16 cellular contexts compared by ENCODE assay signal in the genomic region with DNA sequence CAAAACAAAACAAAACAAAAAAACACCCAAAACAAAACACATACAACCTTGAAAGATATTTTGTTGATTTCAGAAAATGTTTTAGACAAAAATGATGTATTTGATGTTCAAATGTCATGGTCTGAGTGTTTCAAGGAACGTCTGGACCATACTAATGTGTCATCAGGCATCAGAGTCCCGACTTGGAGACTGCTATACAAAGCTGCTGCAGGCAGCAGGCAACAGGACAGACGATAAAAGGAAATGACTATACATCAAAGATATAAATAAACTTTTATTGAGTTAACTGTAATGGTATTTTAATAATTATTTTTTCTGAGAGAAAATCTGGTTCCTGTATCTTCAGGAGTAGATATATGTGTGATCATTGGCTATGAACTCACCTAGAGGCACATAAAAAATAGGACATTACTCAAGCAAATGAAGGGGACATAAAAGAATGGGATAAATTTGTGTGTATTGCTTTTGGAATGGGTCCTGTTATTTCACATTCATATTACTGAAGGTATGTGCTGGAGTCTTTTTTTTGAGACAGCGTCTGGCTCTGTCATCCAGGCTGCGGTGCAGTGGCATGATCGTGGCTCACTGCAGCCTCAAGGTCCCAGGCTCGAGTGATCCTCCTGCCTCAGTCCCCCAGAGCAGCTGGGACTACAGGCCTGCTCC.
"Had no signal": no experiment of that assay in that cellular context is flagged by ENCODE, and none has a peak within 500 bp of the region (broad histone marks: within the 10 kb centered on the region; RNA-seq: fewer than 3 reads in every experiment).

No MANE protein-coding gene starts in this region.

- H3K79me2 ChIP-seq: hepatocyte had no signal

- H3K36me3 Mint-ChIP-seq: activated naive CD8-positive, alpha-beta T cell treated with anti-CD3 and anti-CD28 coated beads, Interleukin-2, amount 10 ng/mL, durations not matched to agents 7 days and 5 days had no signal

- DNase-seq: activated CD4-positive, alpha-beta T cell treated with anti-CD3 and anti-CD28 coated beads, Interleukin-2, amount 10 ng/mL, durations not matched to agents 7 days and 5 days; activated CD8-positive, alpha-beta memory T cell treated with anti-CD3 and anti-CD28 coated beads, Interleukin-2, amount 50 U/mL, for 48 hours; activated gamma-delta T cell treated with Interleukin-2 at 50 U/mL for 16 hours; activated naive CD8-positive, alpha-beta T cell treated with anti-CD3 and anti-CD28 coated beads, Interleukin-2, amount 10 ng/mL, durations not matched to agents 7 days and 5 days; activated T-cell treated with anti-CD3 and anti-CD28 coated beads, Interleukin-2, amount 50 U/mL, for 72 hours; dorsolateral prefrontal cortex; endodermal cell; erythroblast; kidney; left lung; naive B cell; pancreas had no signal

- H3K27me3 Mint-ChIP-seq: activated CD4-positive, alpha-beta T cell treated with anti-CD3 and anti-CD28 coated beads, Interleukin-2, amount 10 ng/mL, durations not matched to agents 7 days and 5 days; activated naive CD8-positive, alpha-beta T cell treated with anti-CD3 and anti-CD28 coated beads, Interleukin-2, amount 10 ng/mL, durations not matched to agents 7 days and 5 days; naive B cell had no signal

- H3K4me1 Mint-ChIP-seq: activated CD4-positive, alpha-beta T cell treated with anti-CD3 and anti-CD28 coated beads, Interleukin-2, amount 10 ng/mL, durations not matched to agents 7 days and 5 days; stimulated activated effector memory CD8-positive, alpha-beta T cell treated with anti-CD3 and anti-CD28 coated beads, Interleukin-12 subunit alpha, Interleukin-12 subunit beta, amount 100 ng/mL, for 72 hours had no signal

- H3K4me1 ChIP-seq: left lung, pancreas had no signal

- H3K4me2 ChIP-seq: hepatocyte had no signal

- H3K4me3 ChIP-seq: dorsolateral prefrontal cortex, hepatocyte, left lung, pancreas, thoracic aorta had no signal

- ATAC-seq: activated T-cell treated with anti-CD3 and anti-CD28 coated beads, Interleukin-2, amount 50 U/mL, for 72 hours; left lung; pancreas; stimulated activated effector memory CD8-positive, alpha-beta T cell treated with anti-CD3 and anti-CD28 coated beads, Interleukin-12 subunit alpha, Interleukin-12 subunit beta, amount 100 ng/mL, for 72 hours had no signal

- H3K27ac Mint-ChIP-seq: activated CD4-positive, alpha-beta T cell treated with anti-CD3 and anti-CD28 coated beads, Interleukin-2, amount 10 ng/mL, durations not matched to agents 7 days and 5 days; activated naive CD8-positive, alpha-beta T cell treated with anti-CD3 and anti-CD28 coated beads, Interleukin-2, amount 10 ng/mL, durations not matched to agents 7 days and 5 days; activated T-cell treated with anti-CD3 and anti-CD28 coated beads, Interleukin-2, amount 50 U/mL, for 72 hours; stimulated activated effector memory CD8-positive, alpha-beta T cell treated with anti-CD3 and anti-CD28 coated beads, Interleukin-12 subunit alpha, Interleukin-12 subunit beta, amount 100 ng/mL, for 72 hours; T-helper 2 cell treated with Interferon-gamma antibody and Interleukin-4, amounts not matched to agents 5 μg/mL and 100 μg/mL, for 36 hours had no signal

- H3K4me3 Mint-ChIP-seq: activated CD4-positive, alpha-beta T cell treated with anti-CD3 and anti-CD28 coated beads, Interleukin-2, amount 10 ng/mL, durations not matched to agents 7 days and 5 days; activated naive CD8-positive, alpha-beta T cell treated with anti-CD3 and anti-CD28 coated beads, Interleukin-2, amount 10 ng/mL, durations not matched to agents 7 days and 5 days; activated T-cell treated with anti-CD3 and anti-CD28 coated beads, Interleukin-2, amount 50 U/mL, for 72 hours; endodermal cell; naive B cell; stimulated activated effector memory CD8-positive, alpha-beta T cell treated with anti-CD3 and anti-CD28 coated beads, Interleukin-12 subunit alpha, Interleukin-12 subunit beta, amount 100 ng/mL, for 72 hours; T-helper 2 cell treated with Interferon-gamma antibody and Interleukin-4, amounts not matched to agents 5 μg/mL and 100 μg/mL, for 36 hours had no signal

- H3K27ac ChIP-seq: dorsolateral prefrontal cortex, hepatocyte, left lung, pancreas, thoracic aorta had no signal

- H3K27me3 ChIP-seq: dorsolateral prefrontal cortex, hepatocyte, left lung, pancreas had no signal

- H3K36me3 ChIP-seq: pancreas had no signal

- H2AFZ ChIP-seq: hepatocyte had no signal

- H3K9me3 ChIP-seq: left lung, pancreas, thoracic aorta had no signal

- H3K9me3 Mint-ChIP-seq: activated CD4-positive, alpha-beta T cell treated with anti-CD3 and anti-CD28 coated beads, Interleukin-2, amount 10 ng/mL, durations not matched to agents 7 days and 5 days; activated naive CD8-positive, alpha-beta T cell treated with anti-CD3 and anti-CD28 coated beads, Interleukin-2, amount 10 ng/mL, durations not matched to agents 7 days and 5 days; activated T-cell treated with anti-CD3 and anti-CD28 coated beads, Interleukin-2, amount 50 U/mL, for 72 hours; endodermal cell; naive B cell; stimulated activated effector memory CD8-positive, alpha-beta T cell treated with anti-CD3 and anti-CD28 coated beads, Interleukin-12 subunit alpha, Interleukin-12 subunit beta, amount 100 ng/mL, for 72 hours; T-helper 2 cell treated with Interferon-gamma antibody and Interleukin-4, amounts not matched to agents 5 μg/mL and 100 μg/mL, for 36 hours had no signal
